Comparison of ENCODE assay signal across 8 cellular contexts in genomic region chrX:154714925-154715324, GRCh38. TPM values are rescaled to one million over a fixed set of nuclear protein-coding genes. Genes with fewer than 3 reads are reported as not detected.
DNase-seq lines count a peak whose midpoint lies in the region; ATAC-seq and TF ChIP-seq lines count a peak whose summit lies in the region.

No MANE protein-coding gene starts in this region.

- 5 to 22% methylated on average over 2 of the region's 2 CpGs for WGBS in testis, 2 donors

- H3K27me3 ChIP-seq in Peyer's patch, result no peaks in the 10 kb centered on the region
- no peaks in the 10 kb centered on the region for H3K27me3 ChIP-seq in kidney epithelial cell (ENCODE audit: control insufficient read depth, insufficient read depth, low read length)
- H3K27me3 ChIP-seq in testis, result no peaks in the 10 kb centered on the region

- TF ChIP-seq CTCF in Peyer's patch (IDR thresholded peaks at IDR 0.05) (peak; percentile 40 to 77 (median 66)), brain (conservative IDR thresholded peaks at IDR 0.05) (peak; percentile 65 to 70), kidney epithelial cell (IDR thresholded peaks at IDR 0.05; ENCODE audit: insufficient read depth, low read length, poor library complexity, severe bottlenecking) (peak; percentile 70), testis (IDR thresholded peaks at IDR 0.05) (peak; percentile 42 to 64 (median 52))

- TF ChIP-seq POLR2A in Peyer's patch (IDR thresholded peaks at IDR 0.05), result no peak
- TF ChIP-seq POLR2A in testis (IDR thresholded peaks at IDR 0.05), result no peak

- no peak overlapping the region for H3K4me3 Mint-ChIP-seq in brain

- no peak overlapping the region for H3K27ac Mint-ChIP-seq in brain

- H3K4me1 ChIP-seq in Peyer's patch, result no peaks in the 10 kb centered on the region
- H3K4me1 ChIP-seq in testis, result no peaks in the 10 kb centered on the region

- H3K4me3 ChIP-seq in Peyer's patch, result no peak overlapping the region
- no peak overlapping the region for H3K4me3 ChIP-seq in kidney epithelial cell (ENCODE audit: low read depth, low read length)
- no peak overlapping the region for H3K4me3 ChIP-seq in testis

- intact Hi-C loops in testis (cut with DNase I; ENCODE audit: low total_unique reads), result no loop called here

- H3K36me3 ChIP-seq in Peyer's patch (no peaks in the 10 kb centered on the region), kidney epithelial cell (ENCODE audit: control insufficient read depth, insufficient read depth, low read length) (no peaks in the 10 kb centered on the region), testis (ENCODE audit: low read depth, missing control alignments) (no peaks in the 10 kb centered on the region)

- H3K27me3 Mint-ChIP-seq in brain, result no peaks in the 10 kb centered on the region

- ATAC-seq in HG03135 (IDR thresholded peaks at IDR 0.05; ENCODE audit: unreplicated experiment) (peak; percentile 45), HG03039 (IDR thresholded peaks at IDR 0.05; ENCODE audit: unreplicated experiment) (no peak)

- no peaks in the 10 kb centered on the region for H3K4me1 Mint-ChIP-seq in brain

- H3K36me3 Mint-ChIP-seq in brain, result no peaks in the 10 kb centered on the region

- H3K9me3 ChIP-seq in Peyer's patch (no peaks in the 10 kb centered on the region), testis (no peaks in the 10 kb centered on the region)

- no peaks in the 10 kb centered on the region for H3K9me3 Mint-ChIP-seq in brain

- peak; percentile 54 for DNase-seq in activated gamma-delta T cell treated with Interleukin-2 at 50 U/mL for 16 hours
- DNase-seq in activated gamma-delta T cell (lab: John Stamatoyannopoulos, UW), result no peak
- peak in 2 of 3 donors; percentile 42 to 73 for DNase-seq in Peyer's patch
- DNase-seq in kidney epithelial cell (ENCODE audit: low read depth), result no peak
- peak; percentile 47 for DNase-seq in testis

- H3K27ac ChIP-seq in Peyer's patch, result no peak overlapping the region
- H3K27ac ChIP-seq in testis, result no peak overlapping the region

RNA-seq across cellular contexts. Expression of gene GAB3, which starts 36.0 kb away (rescaled TPM):
- total RNA-seq in Peyer's patch, result 1 to 10 TPM; 3.5 to 7.4 (median 5.0) TPM
- polyA plus RNA-seq in brain (ENCODE audit: insufficient read depth, low read depth, low replicate concordance), result 0.59 TPM
- total RNA-seq in kidney epithelial cell, result 0.42 and 0.82 TPM in 2 replicates
- 10 to 100 TPM; 30.5 to 30.6 TPM for total RNA-seq in testis
- polyA plus RNA-seq in testis (ENCODE audit: insufficient read depth, low read depth, low replicate concordance), result 9.1 TPM

RNA-seq across cellular contexts. Expression of gene DKC1, which starts 47.7 kb away (rescaled TPM):
- total RNA-seq in Peyer's patch, result 100 to 1,000 TPM in 1 of 4 donors, 10 to 100 TPM in 3; 22.8 to 128 (median 39.0) TPM
- polyA plus RNA-seq in brain (ENCODE audit: insufficient read depth, low read depth, low replicate concordance), result 73.1 TPM
- total RNA-seq in kidney epithelial cell, result 32.3 and 43.8 TPM in 2 replicates
- total RNA-seq in testis, result 10 to 100 TPM; 66.4 to 93.1 TPM
- polyA plus RNA-seq in testis (ENCODE audit: insufficient read depth, low read depth, low replicate concordance), result 58.8 TPM

Comparison
In these comparisons a context has a peak if more than half of its experiments do, and no peak if none do; other contexts are left out.
1. DNase-seq: peak in activated gamma-delta T cell treated with Interleukin-2 at 50 U/mL for 16 hours (single experiment), Peyer's patch (2 of 3) and testis (single experiment); none in activated gamma-delta T cell (single experiment) and kidney epithelial cell (single experiment).
2. Peak in every context shown above with its lines, with median percentiles within 50 percentile points of each other: CTCF ChIP-seq.